ENCODE assay signal across 10 cellular contexts in genomic region chr2:61885896-61886603, GRCh38. TPM values are rescaled to one million over a fixed set of nuclear protein-coding genes. Genes with fewer than 3 reads are reported as not detected.
A peak's percentile ranks its signal among the peaks of the same experiment; 100 is the strongest.
DNase-seq lines count a peak whose midpoint lies in the region; TF ChIP-seq lines count a peak whose summit lies in the region.
"Had no signal": no experiment of that assay in that cellular context is flagged by ENCODE, and none has a peak within 500 bp of the region (broad histone marks: within the 10 kb centered on the region; RNA-seq: fewer than 3 reads in every experiment).

No MANE protein-coding gene starts in this region.

- H3K27ac ChIP-seq in A673 (ENCODE audit: low read depth, low read length, poor library complexity, severe bottlenecking) = no peak overlapping the region
- no peak overlapping the region for H3K27ac ChIP-seq in iPS-18a (ENCODE audit: low read length)
- H3K27ac ChIP-seq: thoracic aorta had no signal

- TF ChIP-seq CTCF in A673 (conservative IDR thresholded peaks at IDR 0.05; ENCODE audit: low read depth, low read length) = no peak

- CTCF ChIA-PET in A673 (lab: Charles Lee) = no interaction called here
- CTCF ChIA-PET in activated CD4-positive, alpha-beta memory T cell treated with anti-CD3 and anti-CD28 coated beads, Interleukin-2, amount 10 ng/mL, durations not matched to agents 7 days and 5 days (lab: Charles Lee) = no interaction called here

- peaks cover 38% of the 10 kb centered on the region for H3K36me3 Mint-ChIP-seq in activated CD4-positive, alpha-beta memory T cell treated with anti-CD3 and anti-CD28 coated beads, Interleukin-2, amount 10 ng/mL, durations not matched to agents 7 days and 5 days (ENCODE audit: low read depth)

- H3K27me3 ChIP-seq in A673 (replicated peaks; ENCODE audit: insufficient read depth, low read depth, low read length, poor library complexity) = no peaks in the 10 kb centered on the region
- no peaks in the 10 kb centered on the region for H3K27me3 ChIP-seq in iPS-18a (ENCODE audit: control insufficient read depth, insufficient read depth, low read length)

- peak overlapping the region; percentile 99 for H3K4me3 Mint-ChIP-seq in activated CD4-positive, alpha-beta memory T cell treated with anti-CD3 and anti-CD28 coated beads, Interleukin-2, amount 10 ng/mL, durations not matched to agents 7 days and 5 days

- intact Hi-C loops in A673 (cut with micrococcal nuclease; ENCODE audit: unreplicated experiment) = loop anchor here (10.0 kb wide), 1 partner anchor 351 kb away; the partner anchor contains the start of gene XPO1

- H3K27ac Mint-ChIP-seq in activated CD4-positive, alpha-beta memory T cell treated with anti-CD3 and anti-CD28 coated beads, Interleukin-2, amount 10 ng/mL, durations not matched to agents 7 days and 5 days = no peak overlapping the region

- no peaks in the 10 kb centered on the region for H3K9me3 Mint-ChIP-seq in activated CD4-positive, alpha-beta memory T cell treated with anti-CD3 and anti-CD28 coated beads, Interleukin-2, amount 10 ng/mL, durations not matched to agents 7 days and 5 days

- H3K9me3 ChIP-seq in A673 (ENCODE audit: low read depth, low read length, poor library complexity, severe bottlenecking) (no peaks in the 10 kb centered on the region), ES-I3 (ENCODE audit: control insufficient read depth, insufficient read depth, low read length) (no peaks in the 10 kb centered on the region), iPS-18a (ENCODE audit: control insufficient read depth, low read depth, low read length) (no peaks in the 10 kb centered on the region)
- H3K9me3 ChIP-seq: thoracic aorta had no signal

- no peaks in the 10 kb centered on the region for H3K27me3 Mint-ChIP-seq in activated CD4-positive, alpha-beta memory T cell treated with anti-CD3 and anti-CD28 coated beads, Interleukin-2, amount 10 ng/mL, durations not matched to agents 7 days and 5 days

- H3K4me1 ChIP-seq in A673 (ENCODE audit: insufficient read depth, low read length, poor library complexity, severe bottlenecking) (peaks cover 9% of the 10 kb centered on the region), ES-I3 (ENCODE audit: insufficient read depth, low read length) (no peaks in the 10 kb centered on the region), iPS-18a (ENCODE audit: control insufficient read depth, low read depth, low read length) (no peaks in the 10 kb centered on the region)

- POLR2A ChIA-PET in A673 (lab: Charles Lee; ENCODE audit: low non-redundant PET) = interaction anchor here (0.6 kb wide), 2 partner anchors 440 to 708 kb away, joined by 3 to 4 read pairs; no protein-coding TSS in a partner anchor
- POLR2A ChIA-PET in activated CD4-positive, alpha-beta memory T cell treated with anti-CD3 and anti-CD28 coated beads, Interleukin-2, amount 10 ng/mL, durations not matched to agents 7 days and 5 days (lab: Charles Lee) = interaction anchor here (2.4 to 3.3 kb wide), 2 partner anchors 33 to 348 kb away, joined by 8 to 13 read pairs; partner anchors contain the start of genes FAM161A and XPO1

- peaks cover 32% of the 10 kb centered on the region for H3K4me1 Mint-ChIP-seq in activated CD4-positive, alpha-beta memory T cell treated with anti-CD3 and anti-CD28 coated beads, Interleukin-2, amount 10 ng/mL, durations not matched to agents 7 days and 5 days

- DNase-seq in A673 (ENCODE audit: low spot score) (no peak), midbrain (lab: John Stamatoyannopoulos, UW) (no peak), GM03348 (ENCODE audit: low spot score) (no peak), islet precursor cell (no peak), COLO829 (ENCODE audit: low spot score) (no peak)
- no peak for DNase-seq in activated CD4-positive, alpha-beta memory T cell treated with anti-CD3 and anti-CD28 coated beads, Interleukin-2, amount 10 ng/mL, durations not matched to agents 7 days and 5 days
- DNase-seq: stimulated activated CD4-positive, alpha-beta T cell treated with anti-CD3 and anti-CD28 coated beads, Interleukin-15, amount 100 ng/mL, for 24 hours had no signal

- no TSS peak for BruUV-seq in A673 (replicated peaks; lab: Mats Ljungman, UMichigan)

- H3K4me3 ChIP-seq in A673 (ENCODE audit: low read depth, low read length, poor library complexity, severe bottlenecking) (peak overlapping the region; percentile 87), iPS-18a (ENCODE audit: low read length) (peak overlapping the region; percentile 100)

- H3K9ac ChIP-seq in ES-I3 (ENCODE audit: low read depth, low read length) = peak overlapping the region; percentile 11; the same call in 1 of the 2 replicates
- no peak overlapping the region for H3K9ac ChIP-seq in iPS-18a (ENCODE audit: low read length)

- H3K36me3 ChIP-seq in A673 (ENCODE audit: insufficient read depth, low read length, poor library complexity, severe bottlenecking) = peaks cover 51% of the 10 kb centered on the region
- peaks cover 20% of the 10 kb centered on the region for H3K36me3 ChIP-seq in ES-I3 (ENCODE audit: insufficient read depth, low read length)
- H3K36me3 ChIP-seq in iPS-18a (ENCODE audit: control insufficient read depth, low read depth, low read length) = peaks cover 42% of the 10 kb centered on the region

RNA-seq across cellular contexts. Expression of gene CCT4, which starts 2.4 kb away (rescaled TPM):
- total RNA-seq in A673 (2021) = 329 and 348 TPM in 2 replicates
- 100 to 1,000 TPM; 145 to 151 TPM for total RNA-seq in activated CD4-positive, alpha-beta memory T cell treated with anti-CD3 and anti-CD28 coated beads, Interleukin-2, amount 10 ng/mL, durations not matched to agents 7 days and 5 days

RNA-seq across cellular contexts. Expression of gene COMMD1, which starts 19.4 kb away (rescaled TPM):
- 35.0 and 41.4 TPM in 2 replicates for total RNA-seq in A673 (2021)
- 10 to 100 TPM; 25.4 to 26.9 TPM for total RNA-seq in activated CD4-positive, alpha-beta memory T cell treated with anti-CD3 and anti-CD28 coated beads, Interleukin-2, amount 10 ng/mL, durations not matched to agents 7 days and 5 days

RNA-seq across cellular contexts. Expression of gene FAM161A, which starts 32.2 kb away (rescaled TPM):
- total RNA-seq in A673 (2021) = 12.8 and 14.9 TPM in 2 replicates
- 1 to 10 TPM; 2.5 TPM for total RNA-seq in activated CD4-positive, alpha-beta memory T cell treated with anti-CD3 and anti-CD28 coated beads, Interleukin-2, amount 10 ng/mL, durations not matched to agents 7 days and 5 days
